ENCODE assay signal across 24 cellular contexts in genomic region chr9:71383308-71383707, GRCh38.
"Had no signal": no experiment of that assay in that cellular context is flagged by ENCODE, and none has a peak within 500 bp of the region (broad histone marks: within the 10 kb centered on the region; RNA-seq: fewer than 3 reads in every experiment).

No MANE protein-coding gene starts in this region.

- H3K36me3 ChIP-seq: esophagus muscularis mucosa, gastroesophageal sphincter, lower lobe of right lung, thoracic aorta, upper lobe of left lung had no signal

- H2AFZ ChIP-seq: parathyroid adenoma had no signal

- ATAC-seq: activated T-cell treated with anti-CD3 and anti-CD28 coated beads, Interleukin-2, amount 50 U/mL, for 72 hours; effector memory CD8-positive, alpha-beta T cell; gastroesophageal sphincter; left lobe of liver; lower lobe of right lung; naive thymus-derived CD4-positive, alpha-beta T cell; right cardiac atrium had no signal

- H3K27me3 ChIP-seq: esophagus muscularis mucosa, gastroesophageal sphincter, upper lobe of left lung had no signal

- DNase-seq: activated CD4-positive, alpha-beta memory T cell treated with anti-CD3 and anti-CD28 coated beads, Interleukin-2, amount 10 ng/mL, durations not matched to agents 7 days and 5 days; activated CD4-positive, alpha-beta T cell treated with anti-CD3 and anti-CD28 coated beads for 48 hours; activated CD4-positive, CD25-positive, alpha-beta regulatory T cell; activated effector memory CD4-positive, alpha-beta T cell treated with Interleukin-2 at 50 U/mL for 16 hours; activated naive CD4-positive, alpha-beta T cell treated with anti-CD3 and anti-CD28 coated beads for 36 hours; activated T-cell treated with anti-CD3 and anti-CD28 coated beads, Interleukin-2, amount 50 U/mL, for 72 hours; caudate nucleus; effector memory CD8-positive, alpha-beta T cell; head of caudate nucleus; hypothalamus; lower lobe of right lung; naive thymus-derived CD4-positive, alpha-beta T cell; nucleus accumbens; right cardiac atrium; stimulated activated CD4-positive, alpha-beta T cell treated with anti-CD3 and anti-CD28 coated beads, Interleukin-4, amount 100 ng/mL, for 24 hours; stimulated activated naive CD4-positive, alpha-beta T cell treated with Interleukin-2 at 50 U/mL for 16 hours; upper lobe of left lung had no signal

- H3K4me3 ChIP-seq: esophagus muscularis mucosa, gastroesophageal sphincter, lower lobe of right lung, thoracic aorta, upper lobe of left lung had no signal

- H3K27ac ChIP-seq: esophagus muscularis mucosa, gastroesophageal sphincter, lower lobe of right lung, parathyroid adenoma, thoracic aorta, upper lobe of left lung had no signal

- H3K4me1 Mint-ChIP-seq: activated CD4-positive, alpha-beta memory T cell treated with anti-CD3 and anti-CD28 coated beads, Interleukin-2, amount 10 ng/mL, durations not matched to agents 7 days and 5 days; naive thymus-derived CD4-positive, alpha-beta T cell had no signal

- H3K27me3 Mint-ChIP-seq: activated CD4-positive, alpha-beta memory T cell treated with anti-CD3 and anti-CD28 coated beads, Interleukin-2, amount 10 ng/mL, durations not matched to agents 7 days and 5 days; dendritic cell treated with granulocyte-macrophage colony-stimulating factor and Interleukin-4, amounts not matched to agents 40 ng/mL and 50 ng/mL, for 4 days; effector memory CD8-positive, alpha-beta T cell had no signal

- H3K27ac Mint-ChIP-seq: activated CD4-positive, alpha-beta memory T cell treated with anti-CD3 and anti-CD28 coated beads, Interleukin-2, amount 10 ng/mL, durations not matched to agents 7 days and 5 days; activated naive CD4-positive, alpha-beta T cell treated with anti-CD3 and anti-CD28 coated beads for 36 hours; activated T-cell treated with anti-CD3 and anti-CD28 coated beads, Interleukin-2, amount 50 U/mL, for 72 hours; dendritic cell treated with granulocyte-macrophage colony-stimulating factor and Interleukin-4, amounts not matched to agents 40 ng/mL and 50 ng/mL, for 4 days; effector memory CD8-positive, alpha-beta T cell; naive thymus-derived CD4-positive, alpha-beta T cell; T-helper 1 cell treated with Interleukin-12 subunit alpha and Interleukin-12 subunit beta and Interleukin-4 antibody, amounts not matched to agents 30 μg/mL and 1 μg/mL, for 36 hours had no signal

- H3K9me3 Mint-ChIP-seq: activated CD4-positive, alpha-beta memory T cell treated with anti-CD3 and anti-CD28 coated beads, Interleukin-2, amount 10 ng/mL, durations not matched to agents 7 days and 5 days; activated naive CD4-positive, alpha-beta T cell treated with anti-CD3 and anti-CD28 coated beads for 36 hours; activated T-cell treated with anti-CD3 and anti-CD28 coated beads, Interleukin-2, amount 50 U/mL, for 72 hours; dendritic cell treated with granulocyte-macrophage colony-stimulating factor and Interleukin-4, amounts not matched to agents 40 ng/mL and 50 ng/mL, for 4 days; T-helper 1 cell treated with Interleukin-12 subunit alpha and Interleukin-12 subunit beta and Interleukin-4 antibody, amounts not matched to agents 30 μg/mL and 1 μg/mL, for 36 hours had no signal

- H3K9ac ChIP-seq: parathyroid adenoma had no signal

- H3K4me1 ChIP-seq: gastroesophageal sphincter, lower lobe of right lung, parathyroid adenoma, upper lobe of left lung had no signal

- H3K9me3 ChIP-seq: esophagus muscularis mucosa, gastroesophageal sphincter, lower lobe of right lung, thoracic aorta, upper lobe of left lung had no signal

- H3K4me3 Mint-ChIP-seq: activated CD4-positive, alpha-beta memory T cell treated with anti-CD3 and anti-CD28 coated beads, Interleukin-2, amount 10 ng/mL, durations not matched to agents 7 days and 5 days; activated naive CD4-positive, alpha-beta T cell treated with anti-CD3 and anti-CD28 coated beads for 36 hours; activated T-cell treated with anti-CD3 and anti-CD28 coated beads, Interleukin-2, amount 50 U/mL, for 72 hours; dendritic cell treated with granulocyte-macrophage colony-stimulating factor and Interleukin-4, amounts not matched to agents 40 ng/mL and 50 ng/mL, for 4 days; effector memory CD8-positive, alpha-beta T cell; naive thymus-derived CD4-positive, alpha-beta T cell; T-helper 1 cell treated with Interleukin-12 subunit alpha and Interleukin-12 subunit beta and Interleukin-4 antibody, amounts not matched to agents 30 μg/mL and 1 μg/mL, for 36 hours had no signal

- H3K79me2 ChIP-seq: parathyroid adenoma had no signal

- H3K36me3 Mint-ChIP-seq: naive thymus-derived CD4-positive, alpha-beta T cell had no signal
